8 cellular contexts compared by ENCODE assay signal in genomic region chr2:97663626-97663961, GRCh38. TPM values are rescaled to one million over a fixed set of nuclear protein-coding genes. Genes with fewer than 3 reads are reported as not detected.
DNase-seq lines count a peak whose midpoint lies in the region; ATAC-seq, FAIRE-seq and TF ChIP-seq lines count a peak whose summit lies in the region.

No MANE protein-coding gene starts in this region.

- peak overlapping the region; percentile 96 for H3K27ac Mint-ChIP-seq in activated CD4-positive, alpha-beta T cell treated with anti-CD3 and anti-CD28 coated beads, Interleukin-2, amount 10 ng/mL, durations not matched to agents 24 days and 14 days
- H3K27ac Mint-ChIP-seq in activated B cell treated with CpG ODN at 0.5 μM for 24 hours: no peak overlapping the region

- no peak for TF ChIP-seq CTCF in activated B cell treated with CpG ODN at 0.5 μM for 24 hours (IDR thresholded peaks at IDR 0.05)

- no peak for DNase-seq in activated CD4-positive, alpha-beta T cell treated with anti-CD3 and anti-CD28 coated beads, Interleukin-2, amount 10 ng/mL, durations not matched to agents 24 days and 14 days
- no peak for DNase-seq in activated CD4-positive, alpha-beta T cell treated with anti-CD3 and anti-CD28 coated beads, Interleukin-2, amount 50 U/mL, for 48 hours
- DNase-seq in activated B cell treated with CpG ODN at 0.5 μM for 24 hours (peak; percentile 66), HTR-8/SVneo (ENCODE audit: insufficient read length, low spot score) (no peak)
- DNase-seq in stimulated activated CD4-positive, alpha-beta T cell treated with anti-CD3 and anti-CD28 coated beads, Interleukin-2, amount 100 ng/mL, for 24 hours: no peak

- H3K9me3 ChIP-seq in iPS-18c (ENCODE audit: control insufficient read depth, insufficient read depth, low read length): no peaks in the 10 kb centered on the region

- peak overlapping the region; percentile 78 for H3K4me3 ChIP-seq in iPS-18c (ENCODE audit: insufficient read depth, low read depth, low read length)

- intact Hi-C loops in activated CD4-positive, alpha-beta T cell treated with anti-CD3 and anti-CD28 coated beads, Interleukin-2, amount 10 ng/mL, durations not matched to agents 24 days and 14 days (cut with micrococcal nuclease): loop anchor here (10.0 kb wide), 2 partner anchors 781 to 1671 kb away; partner anchors contain the start of genes EIF5B, INPP4A and TXNDC9
- intact Hi-C loops in activated B cell treated with CpG ODN at 0.5 μM for 24 hours (cut with micrococcal nuclease): loop anchor here (1.0 to 10.0 kb wide), 9 partner anchors 84 to 1829 kb away; partner anchors contain the start of genes ANKRD39, C2orf15, CNNM3 and CNNM4

- H3K27ac ChIP-seq in temporal lobe (ENCODE audit: low read depth, low read length): peak overlapping the region; percentile 85

- H3K4me3 Mint-ChIP-seq in activated CD4-positive, alpha-beta T cell treated with anti-CD3 and anti-CD28 coated beads, Interleukin-2, amount 10 ng/mL, durations not matched to agents 24 days and 14 days: peak overlapping the region; percentile 86
- H3K4me3 Mint-ChIP-seq in activated B cell treated with CpG ODN at 0.5 μM for 24 hours: peak overlapping the region; percentile 91

- no peaks in the 10 kb centered on the region for H3K27me3 Mint-ChIP-seq in activated CD4-positive, alpha-beta T cell treated with anti-CD3 and anti-CD28 coated beads, Interleukin-2, amount 10 ng/mL, durations not matched to agents 24 days and 14 days
- no peaks in the 10 kb centered on the region for H3K27me3 Mint-ChIP-seq in activated B cell treated with CpG ODN at 0.5 μM for 24 hours

- ATAC-seq in activated B cell treated with CpG ODN at 0.5 μM for 24 hours (ENCODE audit: low read depth): no peak
- ATAC-seq in HG02970 (IDR thresholded peaks at IDR 0.05; ENCODE audit: low FRiP score, unreplicated experiment): no peak

- POLR2A ChIA-PET in activated B cell treated with CpG ODN at 0.5 μM for 24 hours (lab: Charles Lee): interaction anchor here (0.6 to 7.5 kb wide), 8 partner anchors 9 to 188 kb away, joined by 3 to 207 read pairs (median 6); partner anchors contain the start of genes ANKRD36B and COX5B

- peaks cover 35% of the 10 kb centered on the region for H3K36me3 Mint-ChIP-seq in activated CD4-positive, alpha-beta T cell treated with anti-CD3 and anti-CD28 coated beads, Interleukin-2, amount 10 ng/mL, durations not matched to agents 24 days and 14 days (ENCODE audit: low read depth)
- peaks cover 26% of the 10 kb centered on the region for H3K36me3 Mint-ChIP-seq in activated B cell treated with CpG ODN at 0.5 μM for 24 hours (ENCODE audit: low read depth)

- FAIRE-seq in HTR-8/SVneo (lab: Jason Lieb, UNC): no peak

- peaks cover 32% of the 10 kb centered on the region for H3K4me1 Mint-ChIP-seq in activated CD4-positive, alpha-beta T cell treated with anti-CD3 and anti-CD28 coated beads, Interleukin-2, amount 10 ng/mL, durations not matched to agents 24 days and 14 days
- H3K4me1 Mint-ChIP-seq in activated B cell treated with CpG ODN at 0.5 μM for 24 hours: peaks cover 28% of the 10 kb centered on the region

- CTCF ChIA-PET in activated B cell treated with CpG ODN at 0.5 μM for 24 hours (lab: Charles Lee): interaction anchor here (1.4 to 2.9 kb wide), 4 partner anchors 12 to 73 kb away, joined by 4 to 18 read pairs (median 10); partner anchors contain the start of gene COX5B

- H3K9me3 Mint-ChIP-seq in activated CD4-positive, alpha-beta T cell treated with anti-CD3 and anti-CD28 coated beads, Interleukin-2, amount 10 ng/mL, durations not matched to agents 24 days and 14 days: no peaks in the 10 kb centered on the region
- H3K9me3 Mint-ChIP-seq in activated B cell treated with CpG ODN at 0.5 μM for 24 hours: no peaks in the 10 kb centered on the region

RNA-seq across cellular contexts. Expression of gene ACTR1B, which starts 0.2 kb away (rescaled TPM):
- total RNA-seq in activated CD4-positive, alpha-beta T cell treated with anti-CD3 and anti-CD28 coated beads, Interleukin-2, amount 10 ng/mL, durations not matched to agents 24 days and 14 days: 122 TPM in 2 replicates
- total RNA-seq in activated B cell treated with CpG ODN at 0.5 μM for 24 hours (55.0 and 55.9 TPM in 2 replicates), temporal lobe (25.8 TPM)

RNA-seq across cellular contexts. Expression of gene C2orf92, which starts 5.9 kb away (rescaled TPM):
- 16.8 and 16.9 TPM in 2 replicates for total RNA-seq in activated CD4-positive, alpha-beta T cell treated with anti-CD3 and anti-CD28 coated beads, Interleukin-2, amount 10 ng/mL, durations not matched to agents 24 days and 14 days
- total RNA-seq in activated B cell treated with CpG ODN at 0.5 μM for 24 hours (8.9 and 14.4 TPM in 2 replicates), temporal lobe (3.7 TPM)

RNA-seq across cellular contexts. Expression of gene COX5B, which starts 17.7 kb away (rescaled TPM):
- total RNA-seq in activated CD4-positive, alpha-beta T cell treated with anti-CD3 and anti-CD28 coated beads, Interleukin-2, amount 10 ng/mL, durations not matched to agents 24 days and 14 days: 227 and 233 TPM in 2 replicates
- total RNA-seq in activated B cell treated with CpG ODN at 0.5 μM for 24 hours (156 and 183 TPM in 2 replicates), temporal lobe (134 TPM)

RNA-seq across cellular contexts. Expression of gene ZAP70, which starts 49.8 kb away (rescaled TPM):
- total RNA-seq in activated CD4-positive, alpha-beta T cell treated with anti-CD3 and anti-CD28 coated beads, Interleukin-2, amount 10 ng/mL, durations not matched to agents 24 days and 14 days: 240 and 242 TPM in 2 replicates
- 2.8 and 4.8 TPM in 2 replicates for total RNA-seq in activated B cell treated with CpG ODN at 0.5 μM for 24 hours
- 0.49 TPM for total RNA-seq in temporal lobe
